Comparison of ENCODE assay signal across 10 cellular contexts in genomic region chr11:69014084-69014935, GRCh38. TPM values are rescaled to one million over a fixed set of nuclear protein-coding genes. Genes with fewer than 3 reads are reported as not detected.
DNase-seq lines count a peak whose midpoint lies in the region; ATAC-seq and TF ChIP-seq lines count a peak whose summit lies in the region.
"Had no signal": no experiment of that assay in that cellular context is flagged by ENCODE, and none has a peak within 500 bp of the region (broad histone marks: within the 10 kb centered on the region; RNA-seq: fewer than 3 reads in every experiment).

No MANE protein-coding gene starts in this region.

- peak overlapping the region; percentile 88 to 94 for H3K27ac ChIP-seq in testis

- no peak overlapping the region for H3K27ac Mint-ChIP-seq in chondrocyte (ENCODE audit: unreplicated experiment)
- H3K27ac Mint-ChIP-seq: naive B cell had no signal

- no peaks in the 10 kb centered on the region for H3K36me3 Mint-ChIP-seq in chondrocyte (ENCODE audit: low read depth)
- H3K36me3 Mint-ChIP-seq: naive B cell had no signal

- 35 to 48% methylated on average over 28 to 30 of the region's 30 CpGs for WGBS in testis, 2 donors

- H3K27me3 ChIP-seq in testis = no peaks in the 10 kb centered on the region

- peak overlapping the region; percentile 16 for H3K4me3 Mint-ChIP-seq in chondrocyte (ENCODE audit: unreplicated experiment)
- H3K4me3 Mint-ChIP-seq: naive B cell had no signal

- H3K9me3 ChIP-seq in testis = no peaks in the 10 kb centered on the region

- TF ChIP-seq CTCF in chondrocyte (IDR thresholded peaks at IDR 0.05) (no peak), testis (IDR thresholded peaks at IDR 0.05) (no peak)

- no peak for ATAC-seq in left colon
- ATAC-seq in GM18907 (IDR thresholded peaks at IDR 0.05; ENCODE audit: unreplicated experiment) = no peak

- no peaks in the 10 kb centered on the region for H3K36me3 ChIP-seq in testis (ENCODE audit: low read depth, missing control alignments)

- no peak for TF ChIP-seq POLR2A in testis (IDR thresholded peaks at IDR 0.05)

- DNase-seq in HuH-7.5 (ENCODE audit: low spot score) = peak; percentile 94
- no peak for DNase-seq in chondrocyte (ENCODE audit: low spot score)
- DNase-seq in left colon = peak; percentile 45 to 81
- DNase-seq in testis = peak; percentile 80
- no peak for DNase-seq in NCI-H1105 treated with DMSO at 0.1 percent for 48 hours (lab: John Stamatoyannopoulos, UW)
- DNase-seq in putamen (ENCODE audit: low spot score) = no peak
- DNase-seq: naive B cell, NCI-H1436 treated with DMSO at 0.1 percent for 48 hours had no signal

- H3K4me3 ChIP-seq in testis = peak overlapping the region in 1 of 2 donors; percentile 56

- no peaks in the 10 kb centered on the region for H3K27me3 Mint-ChIP-seq in chondrocyte (ENCODE audit: low read depth)

- H3K4me1 ChIP-seq in testis = peaks cover 25% of the 10 kb centered on the region

- H3K4me1 Mint-ChIP-seq in chondrocyte (ENCODE audit: low read depth) = peaks cover 40% of the 10 kb centered on the region

- peaks cover 5% of the 10 kb centered on the region for H3K9me3 Mint-ChIP-seq in chondrocyte (ENCODE audit: low read depth)
- H3K9me3 Mint-ChIP-seq: naive B cell had no signal

- intact Hi-C loops in left colon (cut with DNase I, micrococcal nuclease) (no loop called here), testis (cut with DNase I; ENCODE audit: low total_unique reads) (no loop called here)

RNA-seq across cellular contexts. Expression of gene MRGPRF, which starts 1.3 kb away (rescaled TPM):
- total RNA-seq in chondrocyte = 1.6 to 8.8 TPM (median 8.2 TPM) in 3 replicates
- 10 to 100 TPM in 1 of 2 donors, 1 to 10 TPM in 1; 3.4 to 25.2 TPM for total RNA-seq in left colon
- total RNA-seq in testis = 10 to 100 TPM in 1 of 2 donors, 1 to 10 TPM in 1; 10.0 to 12.2 TPM
- polyA plus RNA-seq in testis (ENCODE audit: insufficient read depth, low read depth, low replicate concordance) = 21.1 TPM

RNA-seq across cellular contexts. Expression of gene MRGPRD, which starts 33.5 kb away (rescaled TPM):
- total RNA-seq in chondrocyte = not detected in 3 replicates
- total RNA-seq in left colon = not detected
- total RNA-seq in testis = not detected
- polyA plus RNA-seq in testis (ENCODE audit: insufficient read depth, low read depth, low replicate concordance) = not detected
- total RNA-seq: SK-MEL-5 had no signal

RNA-seq across cellular contexts. Expression of gene TPCN2, which starts 34.4 kb away (rescaled TPM):
- total RNA-seq in chondrocyte (12.3 to 18.1 TPM (median 12.6 TPM) in 3 replicates), left colon (10 to 100 TPM; 17.1 to 17.6 TPM), testis (10 to 100 TPM; 28.4 to 32.5 TPM)
- polyA plus RNA-seq in testis (ENCODE audit: insufficient read depth, low read depth, low replicate concordance) = 12.9 TPM

Comparison
In these comparisons a context has a peak if more than half of its experiments do, and no peak if none do; other contexts are left out.
1. DNase-seq: peak in HuH-7.5 (single experiment), left colon (2 of 2) and testis (single experiment); none in chondrocyte (single experiment), NCI-H1105 treated with DMSO at 0.1 percent for 48 hours (single experiment) and putamen (single experiment).